Comparison of ENCODE assay signal across 1 cellular context in genomic region chr7:6615853-6616555, GRCh38.
TF ChIP-seq lines count a peak whose summit lies in the region.

No MANE protein-coding gene starts in this region.

TF ChIP-seq in HepG2, 621 proteins besides CTCF, POLR2A, EP300 and RAD21 (continued from another document and continues in another):
- TF ChIP-seq IKZF5 (CRISPR knock-in tag; IDR thresholded peaks at IDR 0.05) (peak; percentile 56; the same call in 1 of the 2 replicates), NR2C2 (CRISPR knock-in tag; IDR thresholded peaks at IDR 0.05; ENCODE audit: borderline replicate concordance) (peak; percentile 74), ARNT (IDR thresholded peaks at IDR 0.05) (no peak), HCFC1 (IDR thresholded peaks at IDR 0.05; ENCODE audit: low read depth, low read length) (no peak), ZFP62 (CRISPR knock-in tag; IDR thresholded peaks at IDR 0.05) (no peak), FOXM1 (CRISPR knock-in tag; IDR thresholded peaks at IDR 0.05) (no peak), ZSCAN9 (CRISPR knock-in tag; IDR thresholded peaks at IDR 0.05; ENCODE audit: borderline replicate concordance) (peak; percentile 20; the same call in 1 of the 2 replicates), HINFP (CRISPR knock-in tag; IDR thresholded peaks at IDR 0.05; ENCODE audit: low read depth) (no peak; the same call in 1 of the 2 replicates), SAP130 (CRISPR knock-in tag; IDR thresholded peaks at IDR 0.05; ENCODE audit: low read depth) (peak; percentile 92), ATF3 (CRISPR knock-in tag; IDR thresholded peaks at IDR 0.05) (peak; percentile 55; the same call in 1 of the 2 replicates), RERE (CRISPR knock-in tag; IDR thresholded peaks at IDR 0.05; ENCODE audit: low read depth) (no peak), ZNF768 (CRISPR knock-in tag; IDR thresholded peaks at IDR 0.05) (peak; percentile 9; the same call in 1 of the 2 replicates), ZNF883 (CRISPR knock-in tag; IDR thresholded peaks at IDR 0.05; ENCODE audit: not compliant biosample characterization) (no peak), KLF11 (CRISPR knock-in tag; IDR thresholded peaks at IDR 0.05) (no peak), MEIS2 (CRISPR knock-in tag; IDR thresholded peaks at IDR 0.05) (0 out of 2 replicates have a peak, but pooled peaks have one; percentile 19), TFAP4 (IDR thresholded peaks at IDR 0.05; ENCODE audit: borderline replicate concordance, low read depth) (peak; percentile 43; the same call in 1 of the 2 replicates), ZNF619 (CRISPR knock-in tag; IDR thresholded peaks at IDR 0.05) (no peak), ZNF335 (CRISPR knock-in tag; IDR thresholded peaks at IDR 0.05) (no peak), NFKB2 (CRISPR knock-in tag; IDR thresholded peaks at IDR 0.05; ENCODE audit: borderline replicate concordance) (peak; percentile 20; the same call in 1 of the 2 replicates), RBFOX2 (IDR thresholded peaks at IDR 0.05; ENCODE audit: low read depth, low read length) (peak; percentile 48; the same call in 1 of the 2 replicates), MTERF4 (CRISPR knock-in tag; IDR thresholded peaks at IDR 0.05) (peak; percentile 49; the same call in 1 of the 2 replicates), AKNA (CRISPR knock-in tag; IDR thresholded peaks at IDR 0.05; ENCODE audit: borderline replicate concordance) (no peak), ZNF512 (CRISPR knock-in tag; IDR thresholded peaks at IDR 0.05) (no peak), PRDM15 (CRISPR knock-in tag; IDR thresholded peaks at IDR 0.05) (no peak), ZNF691 (CRISPR knock-in tag; IDR thresholded peaks at IDR 0.05; ENCODE audit: borderline replicate concordance, low read depth) (no peak; the same call in 1 of the 2 replicates), ZNF7 (CRISPR knock-in tag; IDR thresholded peaks at IDR 0.05) (peak; percentile 77; the same call in 1 of the 2 replicates), ZNF296 (CRISPR knock-in tag; conservative IDR thresholded peaks at IDR 0.05) (peak; percentile 72; the same call in 1 of the 2 replicates), ZFP1 (CRISPR knock-in tag; IDR thresholded peaks at IDR 0.05) (0 out of 2 replicates have a peak, but pooled peaks have one; percentile 28), HOXA5 (CRISPR knock-in tag; IDR thresholded peaks at IDR 0.05) (peak; percentile 69), YEATS4 (CRISPR knock-in tag; IDR thresholded peaks at IDR 0.05; ENCODE audit: borderline replicate concordance) (no peak), SP1 (IDR thresholded peaks at IDR 0.05) (no peak), SP1 (CRISPR knock-in tag; IDR thresholded peaks at IDR 0.05) (no peak), MBNL3 (CRISPR knock-in tag; conservative IDR thresholded peaks at IDR 0.05) (no peak), DR1 (CRISPR knock-in tag; IDR thresholded peaks at IDR 0.05) (peak; percentile 20; the same call in 1 of the 2 replicates), IKZF1 (IDR thresholded peaks at IDR 0.05) (no peak), ZNF550 (CRISPR knock-in tag; IDR thresholded peaks at IDR 0.05; ENCODE audit: borderline replicate concordance) (no peak), TBX2 (CRISPR knock-in tag; IDR thresholded peaks at IDR 0.05; ENCODE audit: borderline replicate concordance) (peak; percentile 29; the same call in 1 of the 2 replicates), ZNF703 (CRISPR knock-in tag; IDR thresholded peaks at IDR 0.05; ENCODE audit: borderline replicate concordance) (no peak)
